Comparison of ENCODE assay signal across 10 cellular contexts in the genomic region with DNA sequence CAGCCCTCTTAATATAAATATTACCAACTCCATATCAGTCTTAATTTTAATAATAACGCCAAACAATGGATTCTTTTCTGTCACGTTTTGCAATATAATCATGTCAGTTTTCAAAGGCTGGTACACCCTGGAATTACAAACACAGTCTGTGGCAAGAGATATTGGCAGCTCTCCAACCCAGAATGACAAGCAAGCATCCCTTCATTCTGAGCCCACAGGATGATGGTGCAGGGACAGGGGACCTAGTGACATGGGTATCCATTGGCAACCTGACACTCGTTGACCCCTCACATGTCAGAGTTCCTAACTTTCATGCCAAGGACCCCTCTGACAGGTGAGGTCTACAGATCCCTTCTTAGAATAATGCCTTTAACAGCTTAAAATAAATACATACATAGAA.
DNase-seq lines count a peak whose midpoint lies in the region; ATAC-seq, FAIRE-seq and TF ChIP-seq lines count a peak whose summit lies in the region.
"Had no signal": no experiment of that assay in that cellular context is flagged by ENCODE, and none has a peak within 500 bp of the region (broad histone marks: within the 10 kb centered on the region; RNA-seq: fewer than 3 reads in every experiment).

No MANE protein-coding gene starts in this region.

- DNase-seq in left ventricle myocardium superior (no peak), right atrium auricular region (ENCODE audit: low spot score) (no peak), NCI-H748 treated with DMSO at 0.1 percent for 48 hours (lab: John Stamatoyannopoulos, UW) (peak; percentile 29), fibroblast of gingiva (ENCODE audit: low read depth) (peak; percentile 17), dorsolateral prefrontal cortex (no peak), D721Med (ENCODE audit: insufficient read length, low spot score) (no peak)
- DNase-seq in activated CD8-positive, alpha-beta memory T cell treated with anti-CD3 and anti-CD28 coated beads, Interleukin-2, amount 10 ng/mL, durations not matched to agents 7 days and 5 days, result no peak

- no peak for TF ChIP-seq CTCF in right atrium auricular region (IDR thresholded peaks at IDR 0.05)
- no peak for TF ChIP-seq CTCF in dorsolateral prefrontal cortex (IDR thresholded peaks at IDR 0.05 in 54 of 56, conservative IDR thresholded peaks at IDR 0.05 in 2 of 56; ENCODE audit: low read depth in 1 of 56, partially characterized antibody in 56 of 56)
- TF ChIP-seq CTCF in D721Med (IDR thresholded peaks at IDR 0.05; ENCODE audit: insufficient read depth, missing control alignments), result no peak

- H3K4me3 Mint-ChIP-seq in activated CD8-positive, alpha-beta memory T cell treated with anti-CD3 and anti-CD28 coated beads, Interleukin-2, amount 10 ng/mL, durations not matched to agents 7 days and 5 days, result no peak overlapping the region

- intact Hi-C loops in left ventricle myocardium superior (cut with micrococcal nuclease) (no loop called here), dorsolateral prefrontal cortex (cut with DNase I) (loop anchor here in 1 of 2 donors (10.0 kb wide), 1 partner anchor 151 kb away; the partner anchor contains the start of gene TSC22D2)

- FAIRE-seq in D721Med (lab: Jason Lieb, UNC), result no peak

- H3K27me3 Mint-ChIP-seq in activated CD8-positive, alpha-beta memory T cell treated with anti-CD3 and anti-CD28 coated beads, Interleukin-2, amount 10 ng/mL, durations not matched to agents 7 days and 5 days, result peaks cover 25% of the 10 kb centered on the region

- ATAC-seq in left ventricle myocardium superior (peak; percentile 19), GM18505 (IDR thresholded peaks at IDR 0.05; ENCODE audit: unreplicated experiment) (no peak)
- no peak for ATAC-seq in activated CD8-positive, alpha-beta memory T cell treated with anti-CD3 and anti-CD28 coated beads, Interleukin-2, amount 10 ng/mL, durations not matched to agents 7 days and 5 days
- ATAC-seq: esophagus mucosa had no signal

- no peaks in the 10 kb centered on the region for H3K9me3 ChIP-seq in right atrium auricular region

- H3K9me3 Mint-ChIP-seq in activated CD8-positive, alpha-beta memory T cell treated with anti-CD3 and anti-CD28 coated beads, Interleukin-2, amount 10 ng/mL, durations not matched to agents 7 days and 5 days (ENCODE audit: low read depth), result no peaks in the 10 kb centered on the region

- H3K27ac Mint-ChIP-seq in activated CD8-positive, alpha-beta memory T cell treated with anti-CD3 and anti-CD28 coated beads, Interleukin-2, amount 10 ng/mL, durations not matched to agents 7 days and 5 days, result no peak overlapping the region

- H3K27me3 ChIP-seq in right atrium auricular region (no peaks in the 10 kb centered on the region), dorsolateral prefrontal cortex (no peaks in the 10 kb centered on the region)

- no peak for TF ChIP-seq POLR2A in GM18505 (IDR thresholded peaks at IDR 0.05; ENCODE audit: borderline replicate concordance, extremely low read depth, insufficient read depth, insufficient read length)

- H3K27ac ChIP-seq in right atrium auricular region, result peak overlapping the region in 1 of 2 donors; percentile 89
- H3K27ac ChIP-seq in dorsolateral prefrontal cortex, result peak overlapping the region in 5 of 59 donors; percentile 11 to 69 (median 22)
- H3K27ac ChIP-seq: C4-2B had no signal

- H3K4me1 Mint-ChIP-seq in activated CD8-positive, alpha-beta memory T cell treated with anti-CD3 and anti-CD28 coated beads, Interleukin-2, amount 10 ng/mL, durations not matched to agents 7 days and 5 days, result no peaks in the 10 kb centered on the region

- CTCF ChIA-PET in activated CD8-positive, alpha-beta memory T cell treated with anti-CD3 and anti-CD28 coated beads, Interleukin-2, amount 10 ng/mL, durations not matched to agents 7 days and 5 days (lab: Charles Lee), result no interaction called here

- peaks cover 0 to 28% of the 10 kb centered on the region in 2 donors for H3K4me1 ChIP-seq in right atrium auricular region

- H3K36me3 ChIP-seq in right atrium auricular region, result no peaks in the 10 kb centered on the region

- H3K4me3 ChIP-seq in right atrium auricular region (no peak overlapping the region), dorsolateral prefrontal cortex (no peak overlapping the region)

- H3K36me3 Mint-ChIP-seq in activated CD8-positive, alpha-beta memory T cell treated with anti-CD3 and anti-CD28 coated beads, Interleukin-2, amount 10 ng/mL, durations not matched to agents 7 days and 5 days, result no peaks in the 10 kb centered on the region

Comparison
In these comparisons a context has a peak if more than half of its experiments do, and no peak if none do; other contexts are left out.
1. DNase-seq: peak in NCI-H748 treated with DMSO at 0.1 percent for 48 hours (single experiment) and fibroblast of gingiva (single experiment); none in left ventricle myocardium superior (single experiment), right atrium auricular region (single experiment), dorsolateral prefrontal cortex (0 of 10), D721Med (single experiment) and activated CD8-positive, alpha-beta memory T cell treated with anti-CD3 and anti-CD28 coated beads, Interleukin-2, amount 10 ng/mL, durations not matched to agents 7 days and 5 days (single experiment).